Comparison of ENCODE assay signal across 9 cellular contexts in the genomic region with DNA sequence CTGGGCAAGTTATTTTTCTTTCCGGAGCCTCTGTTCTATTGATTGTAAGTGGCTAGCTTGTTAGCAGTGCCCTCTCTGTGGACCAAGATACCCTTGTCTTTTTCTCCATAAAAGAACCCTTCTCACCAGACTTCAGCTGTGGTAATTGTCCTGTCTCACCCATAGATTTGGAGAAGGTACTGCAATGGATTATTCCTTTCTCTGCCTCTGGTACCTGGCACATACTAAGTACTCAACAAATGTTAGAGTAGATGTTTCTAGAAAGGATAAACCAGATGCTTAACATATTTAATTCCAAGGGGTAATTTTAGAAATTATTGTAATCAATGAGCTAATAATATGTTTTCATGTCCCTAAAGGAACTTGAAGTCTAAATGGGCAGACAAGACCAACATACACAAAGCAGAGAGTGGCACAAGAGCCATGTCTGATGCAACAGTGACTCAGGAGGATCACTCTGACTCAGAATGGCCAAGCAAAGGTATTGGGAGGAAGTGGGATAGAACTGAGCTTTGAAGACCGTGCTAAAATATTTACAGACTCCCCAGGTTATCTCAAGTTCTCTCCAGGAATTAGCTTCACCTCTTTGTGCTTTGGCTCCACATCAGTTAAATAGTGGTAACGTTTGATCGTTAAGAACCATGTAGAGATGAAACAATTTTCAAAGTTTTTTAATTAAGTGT.
DNase-seq lines count a peak whose midpoint lies in the region; ATAC-seq and TF ChIP-seq lines count a peak whose summit lies in the region.
"Had no signal": no experiment of that assay in that cellular context is flagged by ENCODE, and none has a peak within 500 bp of the region (broad histone marks: within the 10 kb centered on the region; RNA-seq: fewer than 3 reads in every experiment).

No MANE protein-coding gene starts in this region.

- no peak overlapping the region for H3K4me3 ChIP-seq in RWPE2 (ENCODE audit: severe bottlenecking)

- no peak for DNase-seq in activated T-cell treated with anti-CD3 and anti-CD28 coated beads, Interleukin-2, amount 50 U/mL, for 24 hours
- DNase-seq in activated T-cell treated with anti-CD3 and anti-CD28 coated beads, Interleukin-2, amount 50 U/mL, for 4 hours = no peak
- no peak for DNase-seq in RWPE2 (ENCODE audit: low spot score)
- DNase-seq in stimulated activated CD8-positive, alpha-beta memory T cell treated with anti-CD3 and anti-CD28 coated beads, Interleukin-4, amount 100 ng/mL, for 48 hours = peak; percentile 29
- no peak for DNase-seq in medulla oblongata (ENCODE audit: extremely low spot score)
- DNase-seq in NCI-H524 treated with DMSO at 0.1 percent for 48 hours (lab: John Stamatoyannopoulos, UW) = no peak
- no peak for DNase-seq in NCI-H524 (lab: John Stamatoyannopoulos, UW)
- DNase-seq: effector CD4-positive, alpha-beta T cell had no signal

- no peaks in the 10 kb centered on the region for H3K9me3 ChIP-seq in RWPE2 (ENCODE audit: severe bottlenecking)

- H3K36me3 ChIP-seq in RWPE2 (ENCODE audit: low read depth) = no peaks in the 10 kb centered on the region

- H3K4me1 ChIP-seq in RWPE2 (ENCODE audit: insufficient read depth, poor library complexity, severe bottlenecking) = peaks cover 15% of the 10 kb centered on the region

- H3K36me3 Mint-ChIP-seq in activated T-cell treated with anti-CD3 and anti-CD28 coated beads, Interleukin-2, amount 50 U/mL, for 24 hours (ENCODE audit: low read depth) = no peaks in the 10 kb centered on the region
- no peaks in the 10 kb centered on the region for H3K36me3 Mint-ChIP-seq in activated T-cell treated with anti-CD3 and anti-CD28 coated beads, Interleukin-2, amount 50 U/mL, for 4 hours (ENCODE audit: insufficient read depth)

- H3K4me1 Mint-ChIP-seq in activated T-cell treated with anti-CD3 and anti-CD28 coated beads, Interleukin-2, amount 50 U/mL, for 24 hours (ENCODE audit: low read depth) = peaks cover 7% of the 10 kb centered on the region
- peaks cover 2% of the 10 kb centered on the region for H3K4me1 Mint-ChIP-seq in activated T-cell treated with anti-CD3 and anti-CD28 coated beads, Interleukin-2, amount 50 U/mL, for 4 hours (ENCODE audit: low read depth)

- no peaks in the 10 kb centered on the region for H3K27me3 ChIP-seq in RWPE2 (ENCODE audit: insufficient read depth, poor library complexity, severe bottlenecking)

- peak overlapping the region; percentile 6 for H3K27ac Mint-ChIP-seq in activated T-cell treated with anti-CD3 and anti-CD28 coated beads, Interleukin-2, amount 50 U/mL, for 24 hours

- TF ChIP-seq CTCF in RWPE2 (IDR thresholded peaks at IDR 0.05; ENCODE audit: poor library complexity, severe bottlenecking) = no peak

- peak overlapping the region; percentile 41 for H3K27ac ChIP-seq in RWPE2 (ENCODE audit: poor library complexity, severe bottlenecking)

- H3K9me3 Mint-ChIP-seq in activated T-cell treated with anti-CD3 and anti-CD28 coated beads, Interleukin-2, amount 50 U/mL, for 24 hours = no peaks in the 10 kb centered on the region
- H3K9me3 Mint-ChIP-seq in activated T-cell treated with anti-CD3 and anti-CD28 coated beads, Interleukin-2, amount 50 U/mL, for 4 hours = no peaks in the 10 kb centered on the region

- no peak for ATAC-seq in activated T-cell treated with anti-CD3 and anti-CD28 coated beads, Interleukin-2, amount 50 U/mL, for 4 hours
- ATAC-seq in HG03039 (IDR thresholded peaks at IDR 0.05; ENCODE audit: unreplicated experiment) = peak; percentile 94
- ATAC-seq in RWPE2 (ENCODE audit: low read depth) = peak; percentile 100

- H3K27me3 Mint-ChIP-seq in activated T-cell treated with anti-CD3 and anti-CD28 coated beads, Interleukin-2, amount 50 U/mL, for 24 hours = peaks cover 51% of the 10 kb centered on the region
- H3K27me3 Mint-ChIP-seq in activated T-cell treated with anti-CD3 and anti-CD28 coated beads, Interleukin-2, amount 50 U/mL, for 4 hours (ENCODE audit: low read depth) = peaks cover 20% of the 10 kb centered on the region

- H3K4me3 Mint-ChIP-seq in activated T-cell treated with anti-CD3 and anti-CD28 coated beads, Interleukin-2, amount 50 U/mL, for 24 hours = no peak overlapping the region
- no peak overlapping the region for H3K4me3 Mint-ChIP-seq in activated T-cell treated with anti-CD3 and anti-CD28 coated beads, Interleukin-2, amount 50 U/mL, for 4 hours

Comparison
In these comparisons a context has a peak if more than half of its experiments do, and no peak if none do; other contexts are left out.
1. ATAC-seq: peak in HG03039 (single experiment) and RWPE2 (single experiment); none in activated T-cell treated with anti-CD3 and anti-CD28 coated beads, Interleukin-2, amount 50 U/mL, for 4 hours (0 of 2).